1 cellular context compared by ENCODE assay signal in genomic region chr11:111922803-111923202, GRCh38.
TF ChIP-seq lines count a peak whose summit lies in the region.

No MANE protein-coding gene starts in this region.

TF ChIP-seq in H1, 55 proteins besides CTCF, POLR2A, EP300 and RAD21:
- TF ChIP-seq HDAC2 (IDR thresholded peaks at IDR 0.05; ENCODE audit: borderline replicate concordance in 1 of 2, low read depth in 2 of 2, low read length in 2 of 2), result no peak
- peak; percentile 53; the same call in 1 of the 2 replicates for TF ChIP-seq CEBPB (IDR thresholded peaks at IDR 0.05; ENCODE audit: low read depth, low read length)
- no peak for TF ChIP-seq YY1 (IDR thresholded peaks at IDR 0.05; ENCODE audit: low read depth, low read length)
